ENCODE assay signal across 1 cellular context in the genomic region with DNA sequence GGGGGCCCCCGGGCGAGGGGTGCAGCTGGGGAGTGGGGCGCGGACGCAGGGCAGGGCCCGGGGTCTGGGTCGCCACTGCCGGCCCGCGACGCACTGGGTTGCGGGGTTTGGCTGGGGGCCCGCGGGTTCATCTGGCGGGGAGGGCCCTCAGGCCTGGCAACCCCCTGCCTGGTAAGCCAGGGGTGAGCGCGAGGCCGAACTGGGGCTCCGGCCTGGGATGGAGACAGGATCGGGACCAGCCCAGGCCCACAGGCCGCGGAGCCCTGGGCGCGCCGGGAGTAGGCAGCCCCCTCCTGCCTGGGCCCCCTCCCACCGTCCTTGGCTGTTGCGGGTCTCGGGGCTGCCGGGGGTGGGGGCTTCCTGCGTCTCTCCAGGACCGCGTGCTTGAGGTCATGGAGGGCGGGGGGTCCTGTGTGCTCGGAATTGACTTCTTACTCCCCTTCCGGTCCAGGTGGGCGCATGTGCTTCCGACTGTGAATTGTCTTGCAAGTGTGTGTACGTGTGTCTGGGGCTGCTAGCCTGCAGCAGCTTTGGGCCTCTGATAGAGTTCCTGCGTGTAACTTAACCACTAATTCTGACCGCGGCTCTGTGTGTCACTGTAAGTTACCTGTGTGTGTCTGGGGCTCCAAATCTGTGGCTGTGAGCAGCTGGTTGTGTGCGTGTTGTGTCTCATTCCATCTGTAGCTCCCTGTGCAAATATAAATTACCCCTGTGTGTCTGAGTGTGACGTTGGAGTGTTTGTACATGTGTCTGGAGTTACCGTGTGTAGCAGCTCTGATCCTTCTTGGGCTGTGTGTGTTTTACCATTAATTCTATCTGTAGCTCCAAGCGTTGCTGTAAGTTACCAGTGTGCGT.
TF ChIP-seq lines count a peak whose summit lies in the region.

No MANE protein-coding gene starts in this region.

TF ChIP-seq in HepG2, 621 proteins besides CTCF, POLR2A, EP300 and RAD21 (continued from another document and continues in another):
- TF ChIP-seq KDM1A (CRISPR knock-in tag; IDR thresholded peaks at IDR 0.05) (no peak), NBN (conservative IDR thresholded peaks at IDR 0.05) (no peak), ZNF160 (CRISPR knock-in tag; IDR thresholded peaks at IDR 0.05) (no peak), ZSCAN12 (CRISPR knock-in tag; IDR thresholded peaks at IDR 0.05) (no peak), ZSCAN25 (CRISPR knock-in tag; IDR thresholded peaks at IDR 0.05) (no peak), ZNF878 (CRISPR knock-in tag; IDR thresholded peaks at IDR 0.05) (no peak), ZNF468 (CRISPR knock-in tag; IDR thresholded peaks at IDR 0.05) (no peak), ZSCAN9 (CRISPR knock-in tag; IDR thresholded peaks at IDR 0.05; ENCODE audit: borderline replicate concordance) (0 out of 2 replicates have a peak, but pooled peaks have one; percentile 20), ZNF546 (CRISPR knock-in tag; conservative IDR thresholded peaks at IDR 0.05) (no peak), ZBTB38 (CRISPR knock-in tag; IDR thresholded peaks at IDR 0.05) (peak; percentile 24; the same call in 1 of the 2 replicates), ETV5 (CRISPR knock-in tag; IDR thresholded peaks at IDR 0.05; ENCODE audit: borderline replicate concordance) (peak; percentile 70), NPAS2 (CRISPR knock-in tag; IDR thresholded peaks at IDR 0.05; ENCODE audit: borderline replicate concordance) (no peak), ZNF431 (CRISPR knock-in tag; IDR thresholded peaks at IDR 0.05; ENCODE audit: borderline replicate concordance, low read depth) (peak; percentile 65; the same call in 1 of the 2 replicates), ZNF737 (CRISPR knock-in tag; IDR thresholded peaks at IDR 0.05; ENCODE audit: borderline replicate concordance) (no peak), CREM (IDR thresholded peaks at IDR 0.05) (peak; percentile 23; the same call in 1 of the 2 replicates), CREM (CRISPR knock-in tag; IDR thresholded peaks at IDR 0.05) (no peak), ZFP37 (CRISPR knock-in tag; IDR thresholded peaks at IDR 0.05; ENCODE audit: borderline replicate concordance) (no peak), ZBTB7B (CRISPR knock-in tag; IDR thresholded peaks at IDR 0.05) (peak; percentile 61; the same call in 1 of the 2 replicates), MAZ (IDR thresholded peaks at IDR 0.05; ENCODE audit: borderline replicate concordance, low read depth, low read length) (no peak), MAZ (CRISPR knock-in tag; IDR thresholded peaks at IDR 0.05; ENCODE audit: low read depth) (no peak), SSRP1 (CRISPR knock-in tag; IDR thresholded peaks at IDR 0.05) (peak; percentile 72; the same call in 1 of the 2 replicates), POLR2AphosphoS5 (IDR thresholded peaks at IDR 0.05; ENCODE audit: low read depth, low read length) (peak; percentile 41; the same call in 1 of the 2 replicates), U2AF1 (optimal IDR thresholded peaks at IDR 0.05; ENCODE audit: low read depth, low read length) (no peak), SMYD3 (CRISPR knock-in tag; IDR thresholded peaks at IDR 0.05) (no peak), ZNF543 (CRISPR knock-in tag; IDR thresholded peaks at IDR 0.05) (no peak), SUZ12 (IDR thresholded peaks at IDR 0.05; ENCODE audit: low read depth, low read length) (no peak), ZNF138 (CRISPR knock-in tag; IDR thresholded peaks at IDR 0.05; ENCODE audit: low read depth) (no peak), PHF21A (CRISPR knock-in tag; IDR thresholded peaks at IDR 0.05) (no peak)
- TF ChIP-seq, protein P1, sequence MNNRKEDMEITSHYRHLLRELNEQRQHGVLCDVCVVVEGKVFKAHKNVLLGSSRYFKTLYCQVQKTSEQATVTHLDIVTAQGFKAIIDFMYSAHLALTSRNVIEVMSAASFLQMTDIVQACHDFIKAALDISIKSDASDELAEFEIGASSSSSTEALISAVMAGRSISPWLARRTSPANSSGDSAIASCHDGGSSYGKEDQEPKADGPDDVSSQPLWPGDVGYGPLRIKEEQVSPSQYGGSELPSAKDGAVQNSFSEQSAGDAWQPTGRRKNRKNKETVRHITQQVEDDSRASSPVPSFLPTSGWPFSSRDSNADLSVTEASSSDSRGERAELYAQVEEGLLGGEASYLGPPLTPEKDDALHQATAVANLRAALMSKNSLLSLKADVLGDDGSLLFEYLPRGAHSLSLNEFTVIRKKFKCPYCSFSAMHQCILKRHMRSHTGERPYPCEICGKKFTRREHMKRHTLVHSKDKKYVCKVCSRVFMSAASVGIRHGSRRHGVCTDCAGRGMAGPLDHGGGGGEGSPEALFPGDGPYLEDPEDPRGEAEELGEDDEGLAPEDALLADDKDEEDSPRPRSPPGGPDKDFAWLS (CRISPR knock-in tag; IDR thresholded peaks at IDR 0.05; ENCODE audit: borderline replicate concordance), result no peak
- TF ChIP-seq, protein P2, sequence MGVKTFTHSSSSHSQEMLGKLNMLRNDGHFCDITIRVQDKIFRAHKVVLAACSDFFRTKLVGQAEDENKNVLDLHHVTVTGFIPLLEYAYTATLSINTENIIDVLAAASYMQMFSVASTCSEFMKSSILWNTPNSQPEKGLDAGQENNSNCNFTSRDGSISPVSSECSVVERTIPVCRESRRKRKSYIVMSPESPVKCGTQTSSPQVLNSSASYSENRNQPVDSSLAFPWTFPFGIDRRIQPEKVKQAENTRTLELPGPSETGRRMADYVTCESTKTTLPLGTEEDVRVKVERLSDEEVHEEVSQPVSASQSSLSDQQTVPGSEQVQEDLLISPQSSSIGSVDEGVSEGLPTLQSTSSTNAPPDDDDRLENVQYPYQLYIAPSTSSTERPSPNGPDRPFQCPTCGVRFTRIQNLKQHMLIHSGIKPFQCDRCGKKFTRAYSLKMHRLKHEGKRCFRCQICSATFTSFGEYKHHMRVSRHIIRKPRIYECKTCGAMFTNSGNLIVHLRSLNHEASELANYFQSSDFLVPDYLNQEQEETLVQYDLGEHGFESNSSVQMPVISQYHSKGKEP (CRISPR knock-in tag; IDR thresholded peaks at IDR 0.05), result no peak
- TF ChIP-seq, protein P3, sequence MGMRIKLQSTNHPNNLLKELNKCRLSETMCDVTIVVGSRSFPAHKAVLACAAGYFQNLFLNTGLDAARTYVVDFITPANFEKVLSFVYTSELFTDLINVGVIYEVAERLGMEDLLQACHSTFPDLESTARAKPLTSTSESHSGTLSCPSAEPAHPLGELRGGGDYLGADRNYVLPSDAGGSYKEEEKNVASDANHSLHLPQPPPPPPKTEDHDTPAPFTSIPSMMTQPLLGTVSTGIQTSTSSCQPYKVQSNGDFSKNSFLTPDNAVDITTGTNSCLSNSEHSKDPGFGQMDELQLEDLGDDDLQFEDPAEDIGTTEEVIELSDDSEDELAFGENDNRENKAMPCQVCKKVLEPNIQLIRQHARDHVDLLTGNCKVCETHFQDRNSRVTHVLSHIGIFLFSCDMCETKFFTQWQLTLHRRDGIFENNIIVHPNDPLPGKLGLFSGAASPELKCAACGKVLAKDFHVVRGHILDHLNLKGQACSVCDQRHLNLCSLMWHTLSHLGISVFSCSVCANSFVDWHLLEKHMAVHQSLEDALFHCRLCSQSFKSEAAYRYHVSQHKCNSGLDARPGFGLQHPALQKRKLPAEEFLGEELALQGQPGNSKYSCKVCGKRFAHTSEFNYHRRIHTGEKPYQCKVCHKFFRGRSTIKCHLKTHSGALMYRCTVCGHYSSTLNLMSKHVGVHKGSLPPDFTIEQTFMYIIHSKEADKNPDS (CRISPR knock-in tag; IDR thresholded peaks at IDR 0.05), result no peak
- TF ChIP-seq, protein P4, sequence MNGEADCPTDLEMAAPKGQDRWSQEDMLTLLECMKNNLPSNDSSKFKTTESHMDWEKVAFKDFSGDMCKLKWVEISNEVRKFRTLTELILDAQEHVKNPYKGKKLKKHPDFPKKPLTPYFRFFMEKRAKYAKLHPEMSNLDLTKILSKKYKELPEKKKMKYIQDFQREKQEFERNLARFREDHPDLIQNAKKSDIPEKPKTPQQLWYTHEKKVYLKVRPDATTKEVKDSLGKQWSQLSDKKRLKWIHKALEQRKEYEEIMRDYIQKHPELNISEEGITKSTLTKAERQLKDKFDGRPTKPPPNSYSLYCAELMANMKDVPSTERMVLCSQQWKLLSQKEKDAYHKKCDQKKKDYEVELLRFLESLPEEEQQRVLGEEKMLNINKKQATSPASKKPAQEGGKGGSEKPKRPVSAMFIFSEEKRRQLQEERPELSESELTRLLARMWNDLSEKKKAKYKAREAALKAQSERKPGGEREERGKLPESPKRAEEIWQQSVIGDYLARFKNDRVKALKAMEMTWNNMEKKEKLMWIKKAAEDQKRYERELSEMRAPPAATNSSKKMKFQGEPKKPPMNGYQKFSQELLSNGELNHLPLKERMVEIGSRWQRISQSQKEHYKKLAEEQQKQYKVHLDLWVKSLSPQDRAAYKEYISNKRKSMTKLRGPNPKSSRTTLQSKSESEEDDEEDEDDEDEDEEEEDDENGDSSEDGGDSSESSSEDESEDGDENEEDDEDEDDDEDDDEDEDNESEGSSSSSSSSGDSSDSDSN (CRISPR knock-in tag; IDR thresholded peaks at IDR 0.05), result peak; percentile 30; the same call in 1 of the 2 replicates
- TF ChIP-seq, protein P5, sequence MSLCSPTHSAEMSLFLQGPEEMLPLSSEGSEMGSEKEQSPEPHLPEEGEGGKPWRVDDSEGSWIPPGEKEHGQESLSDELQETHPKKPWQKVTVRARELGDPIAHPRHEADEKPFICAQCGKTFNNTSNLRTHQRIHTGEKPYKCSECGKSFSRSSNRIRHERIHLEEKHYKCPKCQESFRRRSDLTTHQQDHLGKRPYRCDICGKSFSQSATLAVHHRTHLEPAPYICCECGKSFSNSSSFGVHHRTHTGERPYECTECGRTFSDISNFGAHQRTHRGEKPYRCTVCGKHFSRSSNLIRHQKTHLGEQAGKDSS (CRISPR knock-in tag; IDR thresholded peaks at IDR 0.05; ENCODE audit: borderline replicate concordance, low read depth), result 0 out of 2 replicates have a peak, but pooled peaks have one; percentile 31
- TF ChIP-seq, protein P6, sequence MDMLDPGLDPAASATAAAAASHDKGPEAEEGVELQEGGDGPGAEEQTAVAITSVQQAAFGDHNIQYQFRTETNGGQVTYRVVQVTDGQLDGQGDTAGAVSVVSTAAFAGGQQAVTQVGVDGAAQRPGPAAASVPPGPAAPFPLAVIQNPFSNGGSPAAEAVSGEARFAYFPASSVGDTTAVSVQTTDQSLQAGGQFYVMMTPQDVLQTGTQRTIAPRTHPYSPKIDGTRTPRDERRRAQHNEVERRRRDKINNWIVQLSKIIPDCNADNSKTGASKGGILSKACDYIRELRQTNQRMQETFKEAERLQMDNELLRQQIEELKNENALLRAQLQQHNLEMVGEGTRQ (IDR thresholded peaks at IDR 0.05; ENCODE audit: low read depth, low read length), result no peak
- TF ChIP-seq, protein P6 (CRISPR knock-in tag; IDR thresholded peaks at IDR 0.05; ENCODE audit: borderline replicate concordance), result no peak
- TF ChIP-seq, protein P7, sequence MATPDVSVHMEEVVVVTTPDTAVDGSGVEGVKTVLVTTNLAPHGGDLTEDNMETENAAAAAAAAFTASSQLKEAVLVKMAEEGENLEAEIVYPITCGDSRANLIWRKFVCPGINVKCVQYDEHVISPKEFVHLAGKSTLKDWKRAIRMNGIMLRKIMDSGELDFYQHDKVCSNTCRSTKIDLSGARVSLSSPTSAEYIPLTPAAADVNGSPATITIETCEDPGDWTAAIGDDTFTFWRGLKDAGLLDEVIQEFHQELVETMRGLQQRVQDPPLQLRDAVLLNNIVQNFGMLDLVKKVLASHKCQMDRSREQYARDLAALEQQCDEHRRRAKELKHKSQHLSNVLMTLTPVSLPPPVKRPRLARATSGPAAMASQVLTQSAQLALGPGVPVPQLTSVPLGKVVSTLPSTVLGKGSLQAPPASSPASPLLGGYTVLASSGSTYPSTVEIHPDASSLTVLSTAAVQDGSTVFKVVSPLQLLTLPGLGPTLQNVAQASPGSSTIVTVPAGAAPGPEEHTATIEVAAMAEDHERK (CRISPR knock-in tag; IDR thresholded peaks at IDR 0.05; ENCODE audit: low read depth), result no peak
- TF ChIP-seq, protein P8, sequence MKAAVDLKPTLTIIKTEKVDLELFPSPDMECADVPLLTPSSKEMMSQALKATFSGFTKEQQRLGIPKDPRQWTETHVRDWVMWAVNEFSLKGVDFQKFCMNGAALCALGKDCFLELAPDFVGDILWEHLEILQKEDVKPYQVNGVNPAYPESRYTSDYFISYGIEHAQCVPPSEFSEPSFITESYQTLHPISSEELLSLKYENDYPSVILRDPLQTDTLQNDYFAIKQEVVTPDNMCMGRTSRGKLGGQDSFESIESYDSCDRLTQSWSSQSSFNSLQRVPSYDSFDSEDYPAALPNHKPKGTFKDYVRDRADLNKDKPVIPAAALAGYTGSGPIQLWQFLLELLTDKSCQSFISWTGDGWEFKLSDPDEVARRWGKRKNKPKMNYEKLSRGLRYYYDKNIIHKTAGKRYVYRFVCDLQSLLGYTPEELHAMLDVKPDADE (CRISPR knock-in tag; IDR thresholded peaks at IDR 0.05), result no peak
- TF ChIP-seq, protein P9, sequence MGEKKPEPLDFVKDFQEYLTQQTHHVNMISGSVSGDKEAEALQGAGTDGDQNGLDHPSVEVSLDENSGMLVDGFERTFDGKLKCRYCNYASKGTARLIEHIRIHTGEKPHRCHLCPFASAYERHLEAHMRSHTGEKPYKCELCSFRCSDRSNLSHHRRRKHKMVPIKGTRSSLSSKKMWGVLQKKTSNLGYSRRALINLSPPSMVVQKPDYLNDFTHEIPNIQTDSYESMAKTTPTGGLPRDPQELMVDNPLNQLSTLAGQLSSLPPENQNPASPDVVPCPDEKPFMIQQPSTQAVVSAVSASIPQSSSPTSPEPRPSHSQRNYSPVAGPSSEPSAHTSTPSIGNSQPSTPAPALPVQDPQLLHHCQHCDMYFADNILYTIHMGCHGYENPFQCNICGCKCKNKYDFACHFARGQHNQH (CRISPR knock-in tag; IDR thresholded peaks at IDR 0.05), result 0 out of 2 replicates have a peak, but pooled peaks have one; percentile 25
- TF ChIP-seq, protein P10, sequence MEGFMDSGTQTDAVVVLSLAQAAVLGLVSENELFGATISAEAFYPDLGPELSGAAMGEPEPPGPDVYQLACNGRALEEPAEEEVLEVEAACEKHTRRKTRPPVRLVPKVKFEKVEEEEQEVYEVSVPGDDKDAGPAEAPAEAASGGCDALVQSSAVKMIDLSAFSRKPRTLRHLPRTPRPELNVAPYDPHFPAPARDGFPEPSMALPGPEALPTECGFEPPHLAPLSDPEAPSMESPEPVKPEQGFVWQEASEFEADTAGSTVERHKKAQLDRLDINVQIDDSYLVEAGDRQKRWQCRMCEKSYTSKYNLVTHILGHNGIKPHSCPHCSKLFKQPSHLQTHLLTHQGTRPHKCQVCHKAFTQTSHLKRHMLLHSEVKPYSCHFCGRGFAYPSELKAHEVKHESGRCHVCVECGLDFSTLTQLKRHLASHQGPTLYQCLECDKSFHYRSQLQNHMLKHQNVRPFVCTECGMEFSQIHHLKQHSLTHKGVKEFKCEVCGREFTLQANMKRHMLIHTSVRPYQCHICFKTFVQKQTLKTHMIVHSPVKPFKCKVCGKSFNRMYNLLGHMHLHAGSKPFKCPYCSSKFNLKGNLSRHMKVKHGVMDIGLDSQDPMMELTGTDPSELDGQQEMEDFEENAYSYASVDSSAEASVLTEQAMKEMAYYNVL (CRISPR knock-in tag; IDR thresholded peaks at IDR 0.05; ENCODE audit: borderline replicate concordance), result 0 out of 2 replicates have a peak, but pooled peaks have one; percentile 15
